20 cellular contexts compared by ENCODE assay signal in the genomic region with DNA sequence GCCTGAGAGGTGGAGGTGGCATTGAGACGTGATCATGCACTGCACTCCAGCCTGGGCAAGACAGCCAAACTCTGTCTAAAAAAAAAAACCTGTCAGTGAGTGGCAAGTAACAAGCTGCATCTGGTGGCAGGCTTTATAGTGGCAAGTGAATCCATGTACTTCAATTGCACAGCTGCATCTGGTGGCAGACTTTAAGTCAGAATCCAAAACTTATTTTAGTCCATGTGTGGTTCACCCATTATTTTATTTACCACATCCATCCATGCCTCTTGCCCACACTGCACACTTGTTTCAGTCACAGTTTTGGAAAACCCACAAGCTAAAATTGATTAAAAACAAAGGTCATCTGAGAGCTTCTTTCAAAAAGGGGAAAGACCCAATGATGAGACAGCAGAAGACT.
"Had no signal": no experiment of that assay in that cellular context is flagged by ENCODE, and none has a peak within 500 bp of the region (broad histone marks: within the 10 kb centered on the region; RNA-seq: fewer than 3 reads in every experiment).

No MANE protein-coding gene starts in this region.

- DNase-seq: NCI-H1092 treated with DMSO at 0.1 percent for 48 hours; NCI-H1436; NCI-H187; NCI-H2029; NCI-H2081 treated with DMSO at 0.1 percent for 48 hours; NCI-H2171; NCI-H226; NCI-H446; NCI-H510A; NCI-H524 treated with DMSO at 0.1 percent for 48 hours; NCI-H69; NCI-H774; NK-92 treated with Interleukin-12 subunit alpha and Interleukin-12 subunit beta, amount 100 ng/mL, for 24 hours; PC-9; Peyer's patch; SHP77 treated with DMSO at 0.1 percent for 48 hours; SJCRH30 had no signal

- H3K27me3 ChIP-seq: Peyer's patch, SJCRH30 had no signal

- H2AFZ ChIP-seq: PC-9 had no signal

- H3K4me2 ChIP-seq: PC-9 had no signal

- H3K27ac ChIP-seq: PC-9, Peyer's patch, SJCRH30, SK-N-MC had no signal

- H3K4me3 ChIP-seq: K562, PC-9, Peyer's patch, SJCRH30, SK-N-MC had no signal

- H3K9me3 ChIP-seq: Peyer's patch, SJCRH30 had no signal

- H3K36me3 ChIP-seq: Peyer's patch, SJCRH30 had no signal

- H3K4me1 ChIP-seq: Peyer's patch, SJCRH30 had no signal

- ATAC-seq: K562, Right ventricle myocardium inferior had no signal
